ENCODE assay signal across 13 cellular contexts in the genomic region with DNA sequence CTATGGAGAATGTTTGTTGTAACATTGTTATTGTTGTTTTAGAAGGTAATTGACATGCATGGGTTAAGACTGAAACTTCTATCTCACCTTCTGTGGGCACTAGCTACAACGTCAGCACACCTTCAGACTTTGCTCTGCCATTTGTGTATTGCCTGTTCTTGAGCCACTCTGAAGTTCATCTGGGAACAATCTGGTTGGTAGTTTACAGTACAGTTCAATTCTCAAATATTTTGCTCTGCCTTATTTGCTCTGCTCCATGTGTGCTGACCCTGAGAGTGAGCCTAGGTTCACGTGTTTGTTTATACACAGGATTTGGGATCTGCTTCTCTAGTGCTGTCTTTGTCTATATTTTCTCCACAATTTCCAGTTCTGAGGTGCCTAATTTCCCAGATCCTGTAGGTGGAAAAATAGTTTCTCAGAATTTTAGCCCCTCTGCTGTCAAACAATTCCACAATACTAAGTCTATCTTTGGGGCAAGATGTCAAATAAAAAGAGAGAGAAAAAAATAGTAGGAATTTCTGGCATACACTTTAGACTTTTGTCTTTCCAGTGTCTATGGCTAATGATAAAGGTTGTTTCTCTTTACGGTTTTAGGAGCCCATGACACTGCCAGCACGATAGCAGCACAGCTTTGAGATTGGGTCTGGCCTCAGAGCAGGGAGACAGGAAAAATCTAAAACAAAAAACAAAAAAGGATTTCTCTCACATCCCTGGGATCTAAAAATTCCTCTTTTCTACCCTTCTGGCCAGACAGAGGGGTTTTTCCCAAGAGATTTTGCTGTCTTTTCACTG.
DNase-seq lines count a peak whose midpoint lies in the region; ATAC-seq and TF ChIP-seq lines count a peak whose summit lies in the region.
"Had no signal": no experiment of that assay in that cellular context is flagged by ENCODE, and none has a peak within 500 bp of the region (broad histone marks: within the 10 kb centered on the region; RNA-seq: fewer than 3 reads in every experiment).

No MANE protein-coding gene starts in this region.

- H3K4me3 ChIP-seq in GM23338 (no peak overlapping the region), right lobe of liver (no peak overlapping the region), BE2C (ENCODE audit: low read depth, low read length) (no peak overlapping the region)
- H3K4me3 ChIP-seq: BLaER1 had no signal

- intact Hi-C loops in right lobe of liver (cut with DNase I): no loop called here

- no peaks in the 10 kb centered on the region for H4K20me1 ChIP-seq in GM23338 (replicated peaks; ENCODE audit: insufficient read depth)
- H4K20me1 ChIP-seq: BLaER1 had no signal

- H3K4me1 ChIP-seq in GM23338 (ENCODE audit: insufficient read depth): no peaks in the 10 kb centered on the region
- no peaks in the 10 kb centered on the region for H3K4me1 ChIP-seq in right lobe of liver
- H3K4me1 ChIP-seq in BE2C: peaks cover 6% of the 10 kb centered on the region
- H3K4me1 ChIP-seq: BLaER1 had no signal

- H3K4me3 Mint-ChIP-seq in GM23338 (no peak overlapping the region), glutamatergic neuron (ENCODE audit: unreplicated experiment) (no peak overlapping the region), progenitor cell of endocrine pancreas (ENCODE audit: low read depth) (no peak overlapping the region)
- H3K4me3 Mint-ChIP-seq: CD4-positive, CD25-positive, alpha-beta regulatory T cell had no signal

- TF ChIP-seq CTCF in GM23338 (conservative IDR thresholded peaks at IDR 0.05; ENCODE audit: low read depth in 2 of 2): no peak
- TF ChIP-seq CTCF in glutamatergic neuron (IDR thresholded peaks at IDR 0.05; ENCODE audit: partially characterized antibody, unreplicated experiment): no peak
- TF ChIP-seq CTCF in right lobe of liver (IDR thresholded peaks at IDR 0.05): no peak
- no peak for TF ChIP-seq CTCF in progenitor cell of endocrine pancreas (IDR thresholded peaks at IDR 0.05; ENCODE audit: unreplicated experiment)
- no peak for TF ChIP-seq CTCF in BE2C (IDR thresholded peaks at IDR 0.05; ENCODE audit: low read depth, low read length)

- no peak overlapping the region for H3K4me2 ChIP-seq in GM23338
- H3K4me2 ChIP-seq: BLaER1 had no signal

- no peaks in the 10 kb centered on the region; the same call in 2 of the 3 replicates for H3K4me1 Mint-ChIP-seq in GM23338
- peaks cover 18% of the 10 kb centered on the region for H3K4me1 Mint-ChIP-seq in glutamatergic neuron (ENCODE audit: low read depth, unreplicated experiment)
- H3K4me1 Mint-ChIP-seq in progenitor cell of endocrine pancreas (ENCODE audit: low read depth): peaks cover 12% of the 10 kb centered on the region
- H3K4me1 Mint-ChIP-seq: CD4-positive, CD25-positive, alpha-beta regulatory T cell had no signal

- no peak overlapping the region for H3K27ac ChIP-seq in GM23338 (ENCODE audit: low read depth)
- H3K27ac ChIP-seq in right lobe of liver: peak overlapping the region in 2 of 3 donors; percentile 16 to 28
- H3K27ac ChIP-seq: 22Rv1, BLaER1 had no signal

- no peaks in the 10 kb centered on the region for H3K9me2 ChIP-seq in GM23338 (ENCODE audit: insufficient read depth)

- no peaks in the 10 kb centered on the region for H3K79me2 ChIP-seq in GM23338 (replicated peaks; ENCODE audit: insufficient read depth)

- DNase-seq in GM23338 (ENCODE audit: low spot score): no peak
- no peak for DNase-seq in glutamatergic neuron
- DNase-seq in right lobe of liver: no peak
- DNase-seq in progenitor cell of endocrine pancreas (ENCODE audit: low spot score, unreplicated experiment): no peak
- DNase-seq in activated T-cell treated with anti-CD3 and anti-CD28 coated beads, Interleukin-2, amount 50 U/mL, for 48 hours: no peak
- DNase-seq in BE2C: no peak
- DNase-seq: CD4-positive, CD25-positive, alpha-beta regulatory T cell; DMS53; GF-D8; H7 had no signal

- WGBS in right lobe of liver (ENCODE audit: insufficient coverage, low coverage, low lambda C conversion rate, missing lambda C conversion rate): 20% methylated on average over 4 of the region's 4 CpGs

- no peak overlapping the region; the same call in 1 of the 2 replicates for H3K27ac Mint-ChIP-seq in GM23338
- peak overlapping the region; percentile 80 for H3K27ac Mint-ChIP-seq in glutamatergic neuron (ENCODE audit: unreplicated experiment)
- peak overlapping the region; percentile 17 for H3K27ac Mint-ChIP-seq in progenitor cell of endocrine pancreas
- H3K27ac Mint-ChIP-seq: CD4-positive, CD25-positive, alpha-beta regulatory T cell had no signal

- H3K27me3 ChIP-seq in GM23338 (ENCODE audit: insufficient read depth) (no peaks in the 10 kb centered on the region), right lobe of liver (no peaks in the 10 kb centered on the region), BE2C (no peaks in the 10 kb centered on the region)
- H3K27me3 ChIP-seq: BLaER1 had no signal

- ATAC-seq in GM23338 (no peak), right lobe of liver (peak; percentile 41 to 96 (median 76)), HG03520 (IDR thresholded peaks at IDR 0.05; ENCODE audit: unreplicated experiment) (no peak)

- H3K36me3 ChIP-seq in GM23338 (ENCODE audit: insufficient read depth): no peaks in the 10 kb centered on the region
- no peaks in the 10 kb centered on the region for H3K36me3 ChIP-seq in right lobe of liver
- no peaks in the 10 kb centered on the region for H3K36me3 ChIP-seq in BE2C
- H3K36me3 ChIP-seq: BLaER1 had no signal

- H3K9me3 ChIP-seq in right lobe of liver (no peaks in the 10 kb centered on the region), BE2C (no peaks in the 10 kb centered on the region)
- H3K9me3 ChIP-seq: BLaER1 had no signal

- no peak for TF ChIP-seq POLR2A in right lobe of liver (IDR thresholded peaks at IDR 0.05)

- peaks cover 5% of the 10 kb centered on the region; the same call in 2 of the 3 replicates for H3K9me3 Mint-ChIP-seq in GM23338
- no peaks in the 10 kb centered on the region for H3K9me3 Mint-ChIP-seq in glutamatergic neuron (ENCODE audit: unreplicated experiment)
- peaks cover 4% of the 10 kb centered on the region for H3K9me3 Mint-ChIP-seq in progenitor cell of endocrine pancreas (ENCODE audit: low read depth)

- H3K36me3 Mint-ChIP-seq in GM23338 (ENCODE audit: low read depth) (no peaks in the 10 kb centered on the region), glutamatergic neuron (ENCODE audit: unreplicated experiment) (no peaks in the 10 kb centered on the region), progenitor cell of endocrine pancreas (ENCODE audit: insufficient read depth) (no peaks in the 10 kb centered on the region)
- H3K36me3 Mint-ChIP-seq: CD4-positive, CD25-positive, alpha-beta regulatory T cell had no signal

- no peaks in the 10 kb centered on the region for H3F3A ChIP-seq in GM23338 (replicated peaks; ENCODE audit: low read depth)

- H2AFZ ChIP-seq in GM23338: peak overlapping the region; percentile 70; the same call in 1 of the 2 replicates

- H3K27me3 Mint-ChIP-seq in GM23338 (ENCODE audit: insufficient read depth, low read depth, poor library complexity) (no peaks in the 10 kb centered on the region), glutamatergic neuron (ENCODE audit: unreplicated experiment) (no peaks in the 10 kb centered on the region), progenitor cell of endocrine pancreas (no peaks in the 10 kb centered on the region)
- H3K27me3 Mint-ChIP-seq: CD4-positive, CD25-positive, alpha-beta regulatory T cell had no signal

TF ChIP-seq in GM23338, 12 proteins besides CTCF, POLR2A, EP300 and RAD21 (continues in another document):
- TF ChIP-seq JUNB (IDR thresholded peaks at IDR 0.05; ENCODE audit: unreplicated experiment) (no peak), ZNF331 (CRISPR knock-in tag; IDR thresholded peaks at IDR 0.05; ENCODE audit: low read depth) (no peak), STAT1 (IDR thresholded peaks at IDR 0.05; ENCODE audit: unreplicated experiment) (no peak)

Comparison
In these comparisons a context has a peak if more than half of its experiments do, and no peak if none do; other contexts are left out.
1. ATAC-seq: peak in right lobe of liver (4 of 4); none in GM23338 (single experiment) and HG03520 (single experiment).